1 cellular context compared by ENCODE assay signal in the genomic region with DNA sequence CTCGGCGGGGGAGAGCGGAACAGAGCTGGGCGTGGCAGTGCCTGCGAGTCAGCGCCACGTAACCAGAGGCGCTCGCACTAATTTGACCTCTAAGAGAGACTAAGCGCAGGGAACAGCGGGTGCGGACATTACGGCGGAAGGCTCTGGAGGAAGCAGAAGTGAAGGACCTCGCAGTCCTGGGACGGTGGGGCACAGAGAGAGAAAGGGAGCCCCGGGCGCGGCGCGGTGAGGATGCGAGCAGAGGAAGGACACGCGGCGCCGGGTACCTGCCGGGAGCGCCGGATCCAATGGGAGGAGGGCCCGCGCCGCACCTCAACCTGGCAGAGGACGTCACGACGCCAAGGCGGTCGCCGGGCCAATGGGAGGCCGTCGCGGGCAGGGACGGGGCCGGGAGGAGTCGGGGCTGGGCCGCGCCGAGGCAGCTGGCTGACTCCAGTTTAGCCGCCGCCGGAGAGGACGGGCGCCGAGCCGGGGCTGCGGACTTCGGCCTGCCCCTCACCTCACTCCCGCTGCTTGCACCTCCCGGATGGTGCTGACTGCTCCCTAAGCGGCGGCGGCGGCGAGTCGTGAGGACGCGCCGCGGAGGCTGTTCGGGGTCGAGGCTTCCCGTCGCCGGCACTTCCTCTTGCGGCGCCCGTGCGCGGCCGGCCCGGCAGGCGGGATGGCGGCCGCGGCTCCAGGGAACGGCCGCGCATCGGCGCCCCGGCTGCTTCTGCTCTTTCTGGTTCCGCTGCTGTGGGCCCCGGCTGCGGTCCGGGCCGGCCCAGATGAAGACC.
TF ChIP-seq lines count a peak whose summit lies in the region.

A gene with protein sequence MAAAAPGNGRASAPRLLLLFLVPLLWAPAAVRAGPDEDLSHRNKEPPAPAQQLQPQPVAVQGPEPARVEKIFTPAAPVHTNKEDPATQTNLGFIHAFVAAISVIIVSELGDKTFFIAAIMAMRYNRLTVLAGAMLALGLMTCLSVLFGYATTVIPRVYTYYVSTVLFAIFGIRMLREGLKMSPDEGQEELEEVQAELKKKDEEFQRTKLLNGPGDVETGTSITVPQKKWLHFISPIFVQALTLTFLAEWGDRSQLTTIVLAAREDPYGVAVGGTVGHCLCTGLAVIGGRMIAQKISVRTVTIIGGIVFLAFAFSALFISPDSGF (plus strand): TSS at position 429 of the 776 bp plus-strand sequence. CDS start 233 bp downstream, at position 662.

TF ChIP-seq in K562, 482 proteins besides CTCF, POLR2A, EP300 and RAD21 (continued from another document and continues in another):
- TF ChIP-seq, protein P1, sequence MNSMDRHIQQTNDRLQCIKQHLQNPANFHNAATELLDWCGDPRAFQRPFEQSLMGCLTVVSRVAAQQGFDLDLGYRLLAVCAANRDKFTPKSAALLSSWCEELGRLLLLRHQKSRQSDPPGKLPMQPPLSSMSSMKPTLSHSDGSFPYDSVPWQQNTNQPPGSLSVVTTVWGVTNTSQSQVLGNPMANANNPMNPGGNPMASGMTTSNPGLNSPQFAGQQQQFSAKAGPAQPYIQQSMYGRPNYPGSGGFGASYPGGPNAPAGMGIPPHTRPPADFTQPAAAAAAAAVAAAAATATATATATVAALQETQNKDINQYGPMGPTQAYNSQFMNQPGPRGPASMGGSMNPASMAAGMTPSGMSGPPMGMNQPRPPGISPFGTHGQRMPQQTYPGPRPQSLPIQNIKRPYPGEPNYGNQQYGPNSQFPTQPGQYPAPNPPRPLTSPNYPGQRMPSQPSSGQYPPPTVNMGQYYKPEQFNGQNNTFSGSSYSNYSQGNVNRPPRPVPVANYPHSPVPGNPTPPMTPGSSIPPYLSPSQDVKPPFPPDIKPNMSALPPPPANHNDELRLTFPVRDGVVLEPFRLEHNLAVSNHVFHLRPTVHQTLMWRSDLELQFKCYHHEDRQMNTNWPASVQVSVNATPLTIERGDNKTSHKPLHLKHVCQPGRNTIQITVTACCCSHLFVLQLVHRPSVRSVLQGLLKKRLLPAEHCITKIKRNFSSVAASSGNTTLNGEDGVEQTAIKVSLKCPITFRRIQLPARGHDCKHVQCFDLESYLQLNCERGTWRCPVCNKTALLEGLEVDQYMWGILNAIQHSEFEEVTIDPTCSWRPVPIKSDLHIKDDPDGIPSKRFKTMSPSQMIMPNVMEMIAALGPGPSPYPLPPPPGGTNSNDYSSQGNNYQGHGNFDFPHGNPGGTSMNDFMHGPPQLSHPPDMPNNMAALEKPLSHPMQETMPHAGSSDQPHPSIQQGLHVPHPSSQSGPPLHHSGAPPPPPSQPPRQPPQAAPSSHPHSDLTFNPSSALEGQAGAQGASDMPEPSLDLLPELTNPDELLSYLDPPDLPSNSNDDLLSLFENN (IDR thresholded peaks at IDR 0.05; ENCODE audit: low read depth in 2 of 2, low read length in 2 of 2) = no peak; a peak in 1 of 4 replicates
- TF ChIP-seq, protein P2, sequence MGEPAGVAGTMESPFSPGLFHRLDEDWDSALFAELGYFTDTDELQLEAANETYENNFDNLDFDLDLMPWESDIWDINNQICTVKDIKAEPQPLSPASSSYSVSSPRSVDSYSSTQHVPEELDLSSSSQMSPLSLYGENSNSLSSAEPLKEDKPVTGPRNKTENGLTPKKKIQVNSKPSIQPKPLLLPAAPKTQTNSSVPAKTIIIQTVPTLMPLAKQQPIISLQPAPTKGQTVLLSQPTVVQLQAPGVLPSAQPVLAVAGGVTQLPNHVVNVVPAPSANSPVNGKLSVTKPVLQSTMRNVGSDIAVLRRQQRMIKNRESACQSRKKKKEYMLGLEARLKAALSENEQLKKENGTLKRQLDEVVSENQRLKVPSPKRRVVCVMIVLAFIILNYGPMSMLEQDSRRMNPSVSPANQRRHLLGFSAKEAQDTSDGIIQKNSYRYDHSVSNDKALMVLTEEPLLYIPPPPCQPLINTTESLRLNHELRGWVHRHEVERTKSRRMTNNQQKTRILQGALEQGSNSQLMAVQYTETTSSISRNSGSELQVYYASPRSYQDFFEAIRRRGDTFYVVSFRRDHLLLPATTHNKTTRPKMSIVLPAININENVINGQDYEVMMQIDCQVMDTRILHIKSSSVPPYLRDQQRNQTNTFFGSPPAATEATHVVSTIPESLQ (CRISPR knock-in tag; IDR thresholded peaks at IDR 0.05) = peak; percentile 26; the same call in 1 of the 2 replicates
- TF ChIP-seq ZC3H11A (IDR thresholded peaks at IDR 0.05; ENCODE audit: low read depth, low read length) = 0 out of 2 replicates have a peak, but pooled peaks have one; percentile 22
- TF ChIP-seq CHCHD3 (CRISPR knock-in tag; IDR thresholded peaks at IDR 0.05) = peak; percentile 30; the same call in 1 of the 2 replicates
- TF ChIP-seq SIN3A (IDR thresholded peaks at IDR 0.05; ENCODE audit: borderline replicate concordance in 2 of 2, control insufficient read depth in 1 of 2, low read depth in 2 of 2, low read length in 2 of 2) = peak; percentile 24 to 57; a peak in 2 of 4 replicates
- TF ChIP-seq STAT5B (CRISPR knock-in tag; IDR thresholded peaks at IDR 0.05) = no peak
- peak; percentile 90 for TF ChIP-seq KDM5B (IDR thresholded peaks at IDR 0.05; ENCODE audit: insufficient replicate concordance, low read depth, low read length)
- TF ChIP-seq HNRNPUL1 (IDR thresholded peaks at IDR 0.05; ENCODE audit: low read length) = no peak
- TF ChIP-seq, protein P3, sequence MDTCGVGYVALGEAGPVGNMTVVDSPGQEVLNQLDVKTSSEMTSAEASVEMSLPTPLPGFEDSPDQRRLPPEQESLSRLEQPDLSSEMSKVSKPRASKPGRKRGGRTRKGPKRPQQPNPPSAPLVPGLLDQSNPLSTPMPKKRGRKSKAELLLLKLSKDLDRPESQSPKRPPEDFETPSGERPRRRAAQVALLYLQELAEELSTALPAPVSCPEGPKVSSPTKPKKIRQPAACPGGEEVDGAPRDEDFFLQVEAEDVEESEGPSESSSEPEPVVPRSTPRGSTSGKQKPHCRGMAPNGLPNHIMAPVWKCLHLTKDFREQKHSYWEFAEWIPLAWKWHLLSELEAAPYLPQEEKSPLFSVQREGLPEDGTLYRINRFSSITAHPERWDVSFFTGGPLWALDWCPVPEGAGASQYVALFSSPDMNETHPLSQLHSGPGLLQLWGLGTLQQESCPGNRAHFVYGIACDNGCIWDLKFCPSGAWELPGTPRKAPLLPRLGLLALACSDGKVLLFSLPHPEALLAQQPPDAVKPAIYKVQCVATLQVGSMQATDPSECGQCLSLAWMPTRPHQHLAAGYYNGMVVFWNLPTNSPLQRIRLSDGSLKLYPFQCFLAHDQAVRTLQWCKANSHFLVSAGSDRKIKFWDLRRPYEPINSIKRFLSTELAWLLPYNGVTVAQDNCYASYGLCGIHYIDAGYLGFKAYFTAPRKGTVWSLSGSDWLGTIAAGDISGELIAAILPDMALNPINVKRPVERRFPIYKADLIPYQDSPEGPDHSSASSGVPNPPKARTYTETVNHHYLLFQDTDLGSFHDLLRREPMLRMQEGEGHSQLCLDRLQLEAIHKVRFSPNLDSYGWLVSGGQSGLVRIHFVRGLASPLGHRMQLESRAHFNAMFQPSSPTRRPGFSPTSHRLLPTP (IDR thresholded peaks at IDR 0.05; ENCODE audit: borderline replicate concordance, extremely low read depth, insufficient read length) = no peak
- 0 out of 2 replicates have a peak, but pooled peaks have one; percentile 29 for TF ChIP-seq ERF (CRISPR knock-in tag; IDR thresholded peaks at IDR 0.05)
- TF ChIP-seq, protein P4, sequence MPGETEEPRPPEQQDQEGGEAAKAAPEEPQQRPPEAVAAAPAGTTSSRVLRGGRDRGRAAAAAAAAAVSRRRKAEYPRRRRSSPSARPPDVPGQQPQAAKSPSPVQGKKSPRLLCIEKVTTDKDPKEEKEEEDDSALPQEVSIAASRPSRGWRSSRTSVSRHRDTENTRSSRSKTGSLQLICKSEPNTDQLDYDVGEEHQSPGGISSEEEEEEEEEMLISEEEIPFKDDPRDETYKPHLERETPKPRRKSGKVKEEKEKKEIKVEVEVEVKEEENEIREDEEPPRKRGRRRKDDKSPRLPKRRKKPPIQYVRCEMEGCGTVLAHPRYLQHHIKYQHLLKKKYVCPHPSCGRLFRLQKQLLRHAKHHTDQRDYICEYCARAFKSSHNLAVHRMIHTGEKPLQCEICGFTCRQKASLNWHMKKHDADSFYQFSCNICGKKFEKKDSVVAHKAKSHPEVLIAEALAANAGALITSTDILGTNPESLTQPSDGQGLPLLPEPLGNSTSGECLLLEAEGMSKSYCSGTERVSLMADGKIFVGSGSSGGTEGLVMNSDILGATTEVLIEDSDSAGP (CRISPR knock-in tag; IDR thresholded peaks at IDR 0.05) = no peak
- peak; percentile 62 for TF ChIP-seq GABPA (tag; conservative IDR thresholded peaks at IDR 0.05; ENCODE audit: low read depth)
- TF ChIP-seq, protein P5, sequence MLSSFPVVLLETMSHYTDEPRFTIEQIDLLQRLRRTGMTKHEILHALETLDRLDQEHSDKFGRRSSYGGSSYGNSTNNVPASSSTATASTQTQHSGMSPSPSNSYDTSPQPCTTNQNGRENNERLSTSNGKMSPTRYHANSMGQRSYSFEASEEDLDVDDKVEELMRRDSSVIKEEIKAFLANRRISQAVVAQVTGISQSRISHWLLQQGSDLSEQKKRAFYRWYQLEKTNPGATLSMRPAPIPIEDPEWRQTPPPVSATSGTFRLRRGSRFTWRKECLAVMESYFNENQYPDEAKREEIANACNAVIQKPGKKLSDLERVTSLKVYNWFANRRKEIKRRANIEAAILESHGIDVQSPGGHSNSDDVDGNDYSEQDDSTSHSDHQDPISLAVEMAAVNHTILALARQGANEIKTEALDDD (IDR thresholded peaks at IDR 0.05) = peak; percentile 52; the same call in 1 of the 2 replicates
- no peak for TF ChIP-seq ZBED1 (IDR thresholded peaks at IDR 0.05)
- TF ChIP-seq KLF6 (CRISPR knock-in tag; IDR thresholded peaks at IDR 0.05; ENCODE audit: borderline replicate concordance) = peak; percentile 77; the same call in 1 of the 2 replicates
- TF ChIP-seq HDAC1 (IDR thresholded peaks at IDR 0.05) = peak in 1 of 2 experiments; percentile 91; a peak in 2 of 4 replicates
- peak; percentile 97 for TF ChIP-seq EP400 (IDR thresholded peaks at IDR 0.05)
- TF ChIP-seq MBD2 (IDR thresholded peaks at IDR 0.05; ENCODE audit: borderline replicate concordance, low read depth) = peak; percentile 32; the same call in 1 of the 2 replicates
- TF ChIP-seq, protein P6, sequence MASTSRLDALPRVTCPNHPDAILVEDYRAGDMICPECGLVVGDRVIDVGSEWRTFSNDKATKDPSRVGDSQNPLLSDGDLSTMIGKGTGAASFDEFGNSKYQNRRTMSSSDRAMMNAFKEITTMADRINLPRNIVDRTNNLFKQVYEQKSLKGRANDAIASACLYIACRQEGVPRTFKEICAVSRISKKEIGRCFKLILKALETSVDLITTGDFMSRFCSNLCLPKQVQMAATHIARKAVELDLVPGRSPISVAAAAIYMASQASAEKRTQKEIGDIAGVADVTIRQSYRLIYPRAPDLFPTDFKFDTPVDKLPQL (IDR thresholded peaks at IDR 0.05; ENCODE audit: extremely low read depth, insufficient read length) = no peak
- 0 out of 2 replicates have a peak, but pooled peaks have one; percentile 67 for TF ChIP-seq RBM14 (IDR thresholded peaks at IDR 0.05; ENCODE audit: borderline replicate concordance, insufficient read depth, low read depth, low read length)
- TF ChIP-seq ZBTB1 (CRISPR knock-in tag; IDR thresholded peaks at IDR 0.05; ENCODE audit: borderline replicate concordance, low read depth) = peak; percentile 73; the same call in 1 of the 2 replicates
- no peak for TF ChIP-seq POLR3A (IDR thresholded peaks at IDR 0.05; ENCODE audit: borderline replicate concordance, extremely low read depth, insufficient read depth, insufficient read length)
- peak; percentile 60 for TF ChIP-seq CHD1 (IDR thresholded peaks at IDR 0.05; ENCODE audit: low read length)
- no peak for TF ChIP-seq PYGO2 (tag; IDR thresholded peaks at IDR 0.05)
- TF ChIP-seq, protein P7, sequence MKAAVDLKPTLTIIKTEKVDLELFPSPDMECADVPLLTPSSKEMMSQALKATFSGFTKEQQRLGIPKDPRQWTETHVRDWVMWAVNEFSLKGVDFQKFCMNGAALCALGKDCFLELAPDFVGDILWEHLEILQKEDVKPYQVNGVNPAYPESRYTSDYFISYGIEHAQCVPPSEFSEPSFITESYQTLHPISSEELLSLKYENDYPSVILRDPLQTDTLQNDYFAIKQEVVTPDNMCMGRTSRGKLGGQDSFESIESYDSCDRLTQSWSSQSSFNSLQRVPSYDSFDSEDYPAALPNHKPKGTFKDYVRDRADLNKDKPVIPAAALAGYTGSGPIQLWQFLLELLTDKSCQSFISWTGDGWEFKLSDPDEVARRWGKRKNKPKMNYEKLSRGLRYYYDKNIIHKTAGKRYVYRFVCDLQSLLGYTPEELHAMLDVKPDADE (conservative IDR thresholded peaks at IDR 0.05; ENCODE audit: control insufficient read depth, low read depth, low read length) = 0 out of 2 replicates have a peak, but pooled peaks have one; percentile 47
- TF ChIP-seq, protein P8, sequence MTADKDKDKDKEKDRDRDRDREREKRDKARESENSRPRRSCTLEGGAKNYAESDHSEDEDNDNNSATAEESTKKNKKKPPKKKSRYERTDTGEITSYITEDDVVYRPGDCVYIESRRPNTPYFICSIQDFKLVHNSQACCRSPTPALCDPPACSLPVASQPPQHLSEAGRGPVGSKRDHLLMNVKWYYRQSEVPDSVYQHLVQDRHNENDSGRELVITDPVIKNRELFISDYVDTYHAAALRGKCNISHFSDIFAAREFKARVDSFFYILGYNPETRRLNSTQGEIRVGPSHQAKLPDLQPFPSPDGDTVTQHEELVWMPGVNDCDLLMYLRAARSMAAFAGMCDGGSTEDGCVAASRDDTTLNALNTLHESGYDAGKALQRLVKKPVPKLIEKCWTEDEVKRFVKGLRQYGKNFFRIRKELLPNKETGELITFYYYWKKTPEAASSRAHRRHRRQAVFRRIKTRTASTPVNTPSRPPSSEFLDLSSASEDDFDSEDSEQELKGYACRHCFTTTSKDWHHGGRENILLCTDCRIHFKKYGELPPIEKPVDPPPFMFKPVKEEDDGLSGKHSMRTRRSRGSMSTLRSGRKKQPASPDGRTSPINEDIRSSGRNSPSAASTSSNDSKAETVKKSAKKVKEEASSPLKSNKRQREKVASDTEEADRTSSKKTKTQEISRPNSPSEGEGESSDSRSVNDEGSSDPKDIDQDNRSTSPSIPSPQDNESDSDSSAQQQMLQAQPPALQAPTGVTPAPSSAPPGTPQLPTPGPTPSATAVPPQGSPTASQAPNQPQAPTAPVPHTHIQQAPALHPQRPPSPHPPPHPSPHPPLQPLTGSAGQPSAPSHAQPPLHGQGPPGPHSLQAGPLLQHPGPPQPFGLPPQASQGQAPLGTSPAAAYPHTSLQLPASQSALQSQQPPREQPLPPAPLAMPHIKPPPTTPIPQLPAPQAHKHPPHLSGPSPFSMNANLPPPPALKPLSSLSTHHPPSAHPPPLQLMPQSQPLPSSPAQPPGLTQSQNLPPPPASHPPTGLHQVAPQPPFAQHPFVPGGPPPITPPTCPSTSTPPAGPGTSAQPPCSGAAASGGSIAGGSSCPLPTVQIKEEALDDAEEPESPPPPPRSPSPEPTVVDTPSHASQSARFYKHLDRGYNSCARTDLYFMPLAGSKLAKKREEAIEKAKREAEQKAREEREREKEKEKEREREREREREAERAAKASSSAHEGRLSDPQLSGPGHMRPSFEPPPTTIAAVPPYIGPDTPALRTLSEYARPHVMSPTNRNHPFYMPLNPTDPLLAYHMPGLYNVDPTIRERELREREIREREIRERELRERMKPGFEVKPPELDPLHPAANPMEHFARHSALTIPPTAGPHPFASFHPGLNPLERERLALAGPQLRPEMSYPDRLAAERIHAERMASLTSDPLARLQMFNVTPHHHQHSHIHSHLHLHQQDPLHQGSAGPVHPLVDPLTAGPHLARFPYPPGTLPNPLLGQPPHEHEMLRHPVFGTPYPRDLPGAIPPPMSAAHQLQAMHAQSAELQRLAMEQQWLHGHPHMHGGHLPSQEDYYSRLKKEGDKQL (CRISPR knock-in tag; IDR thresholded peaks at IDR 0.05; ENCODE audit: borderline replicate concordance) = no peak
- peak; percentile 92 for TF ChIP-seq ZFX (CRISPR knock-in tag; IDR thresholded peaks at IDR 0.05)
- TF ChIP-seq ZNF347 (CRISPR knock-in tag; IDR thresholded peaks at IDR 0.05; ENCODE audit: low read depth) = no peak
- TF ChIP-seq, protein P9, sequence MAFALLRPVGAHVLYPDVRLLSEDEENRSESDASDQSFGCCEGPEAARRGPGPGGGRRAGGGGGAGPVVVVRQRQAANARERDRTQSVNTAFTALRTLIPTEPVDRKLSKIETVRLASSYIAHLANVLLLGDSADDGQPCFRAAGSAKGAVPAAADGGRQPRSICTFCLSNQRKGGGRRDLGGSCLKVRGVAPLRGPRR (CRISPR knock-in tag; IDR thresholded peaks at IDR 0.05) = no peak
